In the genomic region with DNA sequence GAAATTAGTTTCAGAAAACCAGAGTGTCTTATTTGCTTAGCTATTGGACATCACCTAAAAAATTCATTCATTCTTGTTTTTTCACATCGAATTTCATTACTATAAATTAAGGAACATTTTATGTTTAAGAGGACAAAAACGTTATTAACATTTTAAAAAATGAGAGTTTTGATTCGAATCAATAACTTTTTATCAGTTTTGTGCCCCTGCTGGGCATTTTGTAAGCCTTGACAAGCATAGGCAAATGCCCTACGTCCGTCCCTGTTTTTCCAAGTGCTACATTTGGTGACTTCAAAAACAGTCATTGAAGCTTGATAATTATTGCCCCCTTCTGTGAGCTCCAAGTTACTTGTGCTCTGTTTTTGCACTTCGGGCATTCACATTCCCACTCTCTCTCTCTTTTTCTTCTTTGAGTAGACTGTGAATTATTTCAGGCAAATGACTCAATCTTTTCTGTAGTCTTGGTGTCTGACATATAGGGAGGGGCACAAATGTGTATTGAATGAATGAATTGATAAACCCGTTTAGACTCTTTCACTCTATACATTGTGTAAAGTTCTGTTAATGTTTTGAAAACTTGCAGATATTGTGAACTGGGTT, we compare ENCODE assay signal across 8 cellular contexts. TPM values are rescaled to one million over a fixed set of nuclear protein-coding genes. Genes with fewer than 3 reads are reported as not detected.
DNase-seq lines count a peak whose midpoint lies in the region; ATAC-seq and TF ChIP-seq lines count a peak whose summit lies in the region.

No MANE protein-coding gene starts in this region.

- ATAC-seq in Right ventricle myocardium superior (ENCODE audit: poor library complexity) (no peak), HG03432 (IDR thresholded peaks at IDR 0.05; ENCODE audit: unreplicated experiment) (no peak)

- peaks cover 14% of the 10 kb centered on the region for H3K36me3 ChIP-seq in cardiac muscle cell

- intact Hi-C loops in Right ventricle myocardium superior (cut with DNase I) (loop anchor here (10.0 kb wide), 1 partner anchor 51 kb away; the partner anchor contains the start of gene SLC25A3), posterior cingulate gyrus (cut with DNase I) (loop anchor here (10.0 kb wide), 1 partner anchor 131 kb away; the partner anchor contains the start of gene TMPO)

- H3K27ac ChIP-seq in cardiac muscle cell: no peak overlapping the region

- TF ChIP-seq CTCF in cardiac muscle cell (IDR thresholded peaks at IDR 0.05; ENCODE audit: low read depth, low read length): no peak
- no peak for TF ChIP-seq CTCF in fibroblast of the aortic adventitia (IDR thresholded peaks at IDR 0.05; ENCODE audit: insufficient read depth, low read length)

- DNase-seq in cardiac muscle cell (ENCODE audit: low read depth in 1 of 2, low spot score in 1 of 2) (peak; percentile 18 to 30), Right ventricle myocardium superior (no peak), SW 1271 (lab: John Stamatoyannopoulos, UW) (peak; percentile 9 to 50), fibroblast of the aortic adventitia (ENCODE audit: low read depth) (peak; percentile 28), putamen (ENCODE audit: low spot score) (peak; percentile 1), GM19238 (ENCODE audit: insufficient read length, low spot score) (no peak), posterior cingulate gyrus (no peak)

- H3K4me1 ChIP-seq in cardiac muscle cell (ENCODE audit: low read depth): peaks cover 5% of the 10 kb centered on the region

- H3K4me3 ChIP-seq in cardiac muscle cell (peak overlapping the region; percentile 76), fibroblast of the aortic adventitia (ENCODE audit: low read depth, low read length) (peak overlapping the region; percentile 92)

- no peaks in the 10 kb centered on the region for H3K9me3 ChIP-seq in cardiac muscle cell (ENCODE audit: low read depth)

- H3K27me3 ChIP-seq in cardiac muscle cell: no peaks in the 10 kb centered on the region

RNA-seq across cellular contexts. Expression of gene APAF1, which starts 1.2 kb away (rescaled TPM):
- total RNA-seq in cardiac muscle cell (13.6 and 13.8 TPM in 2 replicates), Right ventricle myocardium superior (4.1 TPM), fibroblast of the aortic adventitia (ENCODE audit: low replicate concordance) (20.4 and 24.1 TPM in 2 replicates)
- polyA plus RNA-seq in cardiac muscle cell: 11.8 and 13.4 TPM in 2 replicates

RNA-seq across cellular contexts. Expression of gene IKBIP, which starts 1.7 kb away (rescaled TPM):
- 19.7 and 25.6 TPM in 2 replicates for total RNA-seq in cardiac muscle cell
- polyA plus RNA-seq in cardiac muscle cell: 22.7 and 31.7 TPM in 2 replicates
- 3.3 TPM for total RNA-seq in Right ventricle myocardium superior
- 51.5 and 67.4 TPM in 2 replicates for total RNA-seq in fibroblast of the aortic adventitia (ENCODE audit: low replicate concordance)

RNA-seq across cellular contexts. Expression of gene SLC25A3, which starts 52.8 kb away (rescaled TPM):
- 1,140 and 1,319 TPM in 2 replicates for total RNA-seq in cardiac muscle cell
- polyA plus RNA-seq in cardiac muscle cell: 711 and 804 TPM in 2 replicates
- 1,808 TPM for total RNA-seq in Right ventricle myocardium superior
- total RNA-seq in fibroblast of the aortic adventitia (ENCODE audit: low replicate concordance): 760 and 828 TPM in 2 replicates

Comparison
In these comparisons a context has a peak if more than half of its experiments do, and no peak if none do; other contexts are left out.
1. DNase-seq: peak in cardiac muscle cell (2 of 2), SW 1271 (2 of 2), fibroblast of the aortic adventitia (single experiment) and putamen (single experiment); none in Right ventricle myocardium superior (single experiment), GM19238 (single experiment) and posterior cingulate gyrus (0 of 10).